Comparison of ENCODE assay signal across 16 cellular contexts in genomic region chr10:78381072-78381471, GRCh38.
DNase-seq lines count a peak whose midpoint lies in the region; ATAC-seq and TF ChIP-seq lines count a peak whose summit lies in the region.
"Had no signal": no experiment of that assay in that cellular context is flagged by ENCODE, and none has a peak within 500 bp of the region (broad histone marks: within the 10 kb centered on the region; RNA-seq: fewer than 3 reads in every experiment).

No MANE protein-coding gene starts in this region.

- H2AFZ ChIP-seq in MM.1S (ENCODE audit: low read length) = no peak overlapping the region

- H3K9me2 ChIP-seq in MM.1S (replicated peaks; ENCODE audit: insufficient read depth, low read length) = no peaks in the 10 kb centered on the region

- H3K9me3 Mint-ChIP-seq in progenitor cell of endocrine pancreas (ENCODE audit: low read depth) = peaks cover 3% of the 10 kb centered on the region

- H3K4me2 ChIP-seq in MM.1S (ENCODE audit: low read depth, low read length) = no peak overlapping the region

- H3K4me3 Mint-ChIP-seq in progenitor cell of endocrine pancreas (ENCODE audit: low read depth) = no peak overlapping the region
- H3K4me3 Mint-ChIP-seq: naive B cell had no signal

- no peaks in the 10 kb centered on the region for H4K20me1 ChIP-seq in MM.1S (ENCODE audit: insufficient read depth, low read length)

- TF ChIP-seq CTCF in MM.1S (IDR thresholded peaks at IDR 0.05; ENCODE audit: low read length) (peak; percentile 10; the same call in 1 of the 2 replicates), progenitor cell of endocrine pancreas (IDR thresholded peaks at IDR 0.05; ENCODE audit: unreplicated experiment) (peak; percentile 63)

- H3K79me2 ChIP-seq in MM.1S (ENCODE audit: low read length) = no peaks in the 10 kb centered on the region

- peaks cover 26% of the 10 kb centered on the region for H3K27me3 Mint-ChIP-seq in progenitor cell of endocrine pancreas

- no peak overlapping the region for H3K27ac ChIP-seq in MM.1S (ENCODE audit: low read length)
- H3K27ac ChIP-seq: upper lobe of left lung had no signal

- H3K36me3 Mint-ChIP-seq in progenitor cell of endocrine pancreas (ENCODE audit: insufficient read depth) = no peaks in the 10 kb centered on the region
- H3K36me3 Mint-ChIP-seq: naive B cell had no signal

- no peaks in the 10 kb centered on the region for H3K9me3 ChIP-seq in MM.1S (replicated peaks; ENCODE audit: insufficient read depth, low read length)
- H3K9me3 ChIP-seq: upper lobe of left lung had no signal

- no peaks in the 10 kb centered on the region for H3F3A ChIP-seq in MM.1S (ENCODE audit: insufficient read depth, low read length)

- peaks cover 5% of the 10 kb centered on the region for H3K4me1 Mint-ChIP-seq in progenitor cell of endocrine pancreas (ENCODE audit: low read depth)
- H3K4me1 Mint-ChIP-seq: naive B cell had no signal

- DNase-seq in DMS 273 (lab: John Stamatoyannopoulos, UW; ENCODE audit: unreplicated experiment) = peak; percentile 13
- no peak for DNase-seq in DMS 273 treated with DMSO at 0.1 percent for 48 hours (lab: John Stamatoyannopoulos, UW)
- no peak for DNase-seq in MM.1S
- DNase-seq in erythroblast (lab: John Stamatoyannopoulos, UW) = peak; percentile 6
- DNase-seq in progenitor cell of endocrine pancreas (ENCODE audit: low spot score, unreplicated experiment) = no peak
- no peak for DNase-seq in NCI-H526 (lab: John Stamatoyannopoulos, UW)
- no peak for DNase-seq in ureter (ENCODE audit: low spot score)
- DNase-seq: 8988T; activated CD8-positive, alpha-beta memory T cell treated with anti-CD3 and anti-CD28 coated beads for 24 hours; activated naive CD4-positive, alpha-beta T cell; DMS79 treated with DMSO at 0.1 percent for 48 hours; foreskin melanocyte; left colon; naive B cell had no signal

- H3K4me1 ChIP-seq in MM.1S (ENCODE audit: low read length) = no peaks in the 10 kb centered on the region
- H3K4me1 ChIP-seq: upper lobe of left lung had no signal

- no peaks in the 10 kb centered on the region for H3K36me3 ChIP-seq in MM.1S (replicated peaks; ENCODE audit: insufficient read depth, low read length)
- H3K36me3 ChIP-seq: upper lobe of left lung had no signal

- no peak overlapping the region for H3K4me3 ChIP-seq in MM.1S (ENCODE audit: low read length)
- H3K4me3 ChIP-seq: upper lobe of left lung had no signal

- H3K27ac Mint-ChIP-seq in progenitor cell of endocrine pancreas = no peak overlapping the region

- no peaks in the 10 kb centered on the region for H3K27me3 ChIP-seq in MM.1S (replicated peaks; ENCODE audit: insufficient read depth, low read length)
- H3K27me3 ChIP-seq: upper lobe of left lung had no signal

- TF ChIP-seq POLR2A in erythroblast (IDR thresholded peaks at IDR 0.05; ENCODE audit: low read length) = no peak

- H3K9ac ChIP-seq in MM.1S (ENCODE audit: low read length) = no peak overlapping the region

- ATAC-seq in HG03025 (IDR thresholded peaks at IDR 0.05; ENCODE audit: low FRiP score, unreplicated experiment) = no peak
- ATAC-seq: left colon had no signal

Comparison
In these comparisons a context has a peak if more than half of its experiments do, and no peak if none do; other contexts are left out.
1. DNase-seq: peak in DMS 273 (single experiment) and erythroblast (2 of 2); none in DMS 273 treated with DMSO at 0.1 percent for 48 hours (single experiment), MM.1S (single experiment), progenitor cell of endocrine pancreas (single experiment), NCI-H526 (0 of 2) and ureter (single experiment).